Comparison of ENCODE assay signal across 1 cellular context in genomic region chr6:28212510-28213212, GRCh38.
TF ChIP-seq lines count a peak whose summit lies in the region.

No MANE protein-coding gene starts in this region.

TF ChIP-seq in HEK293, 187 proteins besides CTCF, POLR2A, EP300 and RAD21 (continued from another document and continues in another):
- peak; percentile 83 for TF ChIP-seq PRDM6 (tag by site-specific recombination; IDR thresholded peaks at IDR 0.05)
- TF ChIP-seq ZNF600 (tag by site-specific recombination; IDR thresholded peaks at IDR 0.05): peak; percentile 89
- peak; percentile 67 for TF ChIP-seq ZSCAN4 (tag by site-specific recombination; IDR thresholded peaks at IDR 0.05)
- no peak for TF ChIP-seq ZNF19 (tag by site-specific recombination; IDR thresholded peaks at IDR 0.05; ENCODE audit: low read depth)
- TF ChIP-seq ZNF521 (tag by site-specific recombination; IDR thresholded peaks at IDR 0.05): no peak
- TF ChIP-seq ZNF121 (tag by site-specific recombination; IDR thresholded peaks at IDR 0.05): no peak
- no peak for TF ChIP-seq GLIS1 (tag by site-specific recombination; IDR thresholded peaks at IDR 0.05)
- no peak for TF ChIP-seq ZFP3 (tag by site-specific recombination; IDR thresholded peaks at IDR 0.05; ENCODE audit: low read depth)
- no peak for TF ChIP-seq ZNF302 (tag by site-specific recombination; IDR thresholded peaks at IDR 0.05; ENCODE audit: low read depth)
- no peak for TF ChIP-seq ZNF48 (tag by site-specific recombination; IDR thresholded peaks at IDR 0.05)
- no peak for TF ChIP-seq ZBTB20 (tag by site-specific recombination; IDR thresholded peaks at IDR 0.05)
- peak; percentile 81; the same call in 1 of the 2 replicates for TF ChIP-seq ZNF280D (tag by site-specific recombination; IDR thresholded peaks at IDR 0.05)
- TF ChIP-seq ZNF629 (tag by site-specific recombination; IDR thresholded peaks at IDR 0.05): peak; percentile 94
- peak; percentile 44; the same call in 1 of the 2 replicates for TF ChIP-seq ZNF513 (tag by site-specific recombination; IDR thresholded peaks at IDR 0.05)
- TF ChIP-seq ZNF571 (tag by site-specific recombination; IDR thresholded peaks at IDR 0.05): no peak
- TF ChIP-seq ZNF157 (tag by site-specific recombination; IDR thresholded peaks at IDR 0.05): no peak
- TF ChIP-seq ZNF623 (tag by site-specific recombination; IDR thresholded peaks at IDR 0.05): peak; percentile 33
- no peak for TF ChIP-seq ZNF350 (tag by site-specific recombination; IDR thresholded peaks at IDR 0.05)
- no peak for TF ChIP-seq MEIS1 (CRISPR knock-in tag; IDR thresholded peaks at IDR 0.05; ENCODE audit: borderline replicate concordance)
- peak; percentile 75 for TF ChIP-seq ZXDB (tag by site-specific recombination; IDR thresholded peaks at IDR 0.05)
- TF ChIP-seq YY2 (tag by site-specific recombination; IDR thresholded peaks at IDR 0.05): peak; percentile 55; the same call in 1 of the 2 replicates
- TF ChIP-seq KLF7 (tag by site-specific recombination; IDR thresholded peaks at IDR 0.05; ENCODE audit: borderline replicate concordance): no peak
- TF ChIP-seq SCRT1 (tag by site-specific recombination; IDR thresholded peaks at IDR 0.05; ENCODE audit: borderline replicate concordance): peak; percentile 26; the same call in 1 of the 2 replicates
- TF ChIP-seq ZNF645 (tag by site-specific recombination; IDR thresholded peaks at IDR 0.05): peak; percentile 55; the same call in 1 of the 2 replicates
- TF ChIP-seq ZNF518A (tag by site-specific recombination; conservative IDR thresholded peaks at IDR 0.05; ENCODE audit: low read depth): 0 out of 2 replicates have a peak, but pooled peaks have one; percentile 11
- TF ChIP-seq ZBTB1 (tag by site-specific recombination; IDR thresholded peaks at IDR 0.05): no peak
- peak; percentile 97 for TF ChIP-seq ZNF324 (tag by site-specific recombination; IDR thresholded peaks at IDR 0.05)
- 0 out of 2 replicates have a peak, but pooled peaks have one; percentile 61 for TF ChIP-seq ZNF792 (tag by site-specific recombination; IDR thresholded peaks at IDR 0.05)
- TF ChIP-seq ZFP37 (tag by site-specific recombination; IDR thresholded peaks at IDR 0.05): peak; percentile 84
- no peak for TF ChIP-seq ZNF530 (tag by site-specific recombination; IDR thresholded peaks at IDR 0.05; ENCODE audit: low read depth)
- peak; percentile 87; the same call in 1 of the 2 replicates for TF ChIP-seq ZNF558 (tag by site-specific recombination; IDR thresholded peaks at IDR 0.05)
- peak; percentile 91 for TF ChIP-seq ZNF2 (tag by site-specific recombination; IDR thresholded peaks at IDR 0.05)
- peak; percentile 88; the same call in 1 of the 2 replicates for TF ChIP-seq ZNF184 (tag by site-specific recombination; IDR thresholded peaks at IDR 0.05)
- no peak for TF ChIP-seq ZNF140 (tag by site-specific recombination; IDR thresholded peaks at IDR 0.05)
- peak; percentile 83; the same call in 1 of the 2 replicates for TF ChIP-seq GLI4 (tag by site-specific recombination; IDR thresholded peaks at IDR 0.05)
- TF ChIP-seq ZNF791 (tag by site-specific recombination; IDR thresholded peaks at IDR 0.05): no peak
- 0 out of 2 replicates have a peak, but pooled peaks have one; percentile 39 for TF ChIP-seq KLF9 (tag by site-specific recombination; IDR thresholded peaks at IDR 0.05; ENCODE audit: low read depth)
- peak; percentile 60; the same call in 1 of the 2 replicates for TF ChIP-seq YY1 (tag by site-specific recombination; IDR thresholded peaks at IDR 0.05)
- no peak for TF ChIP-seq ZNF510 (tag by site-specific recombination; IDR thresholded peaks at IDR 0.05; ENCODE audit: insufficient replicate concordance)
- TF ChIP-seq ZNF404 (tag by site-specific recombination; IDR thresholded peaks at IDR 0.05): no peak
- no peak for TF ChIP-seq ZNF133 (tag by site-specific recombination; IDR thresholded peaks at IDR 0.05)
- TF ChIP-seq ZNF449 (tag by site-specific recombination; IDR thresholded peaks at IDR 0.05): peak; percentile 69; the same call in 1 of the 2 replicates
- no peak; the same call in 1 of the 2 replicates for TF ChIP-seq ZNF148 (tag by site-specific recombination; IDR thresholded peaks at IDR 0.05; ENCODE audit: borderline replicate concordance)
- peak; percentile 23; the same call in 1 of the 2 replicates for TF ChIP-seq SP2 (tag by site-specific recombination; IDR thresholded peaks at IDR 0.05)
- no peak for TF ChIP-seq ZFHX2 (tag by site-specific recombination; conservative IDR thresholded peaks at IDR 0.05)
- 0 out of 2 replicates have a peak, but pooled peaks have one; percentile 47 for TF ChIP-seq ZNF785 (tag by site-specific recombination; IDR thresholded peaks at IDR 0.05)
- no peak for TF ChIP-seq ZNF560 (tag by site-specific recombination; IDR thresholded peaks at IDR 0.05; ENCODE audit: borderline replicate concordance)
- TF ChIP-seq OSR2 (tag by site-specific recombination; IDR thresholded peaks at IDR 0.05): peak; percentile 69; the same call in 1 of the 2 replicates
- TF ChIP-seq ZBTB21 (tag by site-specific recombination; IDR thresholded peaks at IDR 0.05): peak; percentile 77
